Comparison of ENCODE assay signal across 8 cellular contexts in the genomic region with DNA sequence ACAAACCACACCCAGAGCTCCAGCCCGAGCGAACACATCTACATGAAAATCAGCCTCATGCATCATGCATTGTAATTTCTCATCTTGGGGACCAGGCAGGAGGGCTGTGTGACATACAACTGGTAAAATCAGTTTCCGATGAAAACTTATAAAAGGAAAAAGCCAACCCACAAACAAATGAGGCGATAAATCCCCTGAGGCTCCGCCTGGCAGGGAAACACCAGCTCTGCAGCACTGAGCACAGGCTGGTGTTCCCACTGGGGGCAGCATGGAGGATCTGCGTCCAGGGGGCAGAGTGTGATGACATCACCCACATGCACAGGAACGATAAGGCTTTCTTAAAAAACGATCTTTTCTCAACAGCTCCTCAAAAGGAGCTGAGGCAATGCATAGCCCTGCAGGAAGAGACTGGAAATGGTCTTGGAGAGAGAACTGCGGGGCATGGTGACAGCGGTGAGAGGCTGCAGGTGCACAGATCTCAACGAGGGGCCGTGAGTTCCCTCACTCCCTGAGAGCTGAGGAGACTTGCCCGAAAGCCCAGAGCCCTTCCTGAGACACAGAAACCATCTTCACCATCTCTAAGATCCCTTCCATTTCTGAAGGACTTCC. TPM values are rescaled to one million over a fixed set of nuclear protein-coding genes. Genes with fewer than 3 reads are reported as not detected.
DNase-seq lines count a peak whose midpoint lies in the region; ATAC-seq, FAIRE-seq and TF ChIP-seq lines count a peak whose summit lies in the region.

No MANE protein-coding gene starts in this region.

- intact Hi-C loops in Panc1 (cut with micrococcal nuclease; ENCODE audit: unreplicated experiment): no loop called here
- intact Hi-C loops in endothelial cell of umbilical vein (cut with micrococcal nuclease): no loop called here

- CTCF ChIA-PET in Panc1 (lab: Charles Lee): interaction anchor here (1.3 kb wide), 1 partner anchor 13 kb away, joined by 3 read pairs; no protein-coding TSS in a partner anchor
- CTCF ChIA-PET in endothelial cell of umbilical vein (lab: Charles Lee): interaction anchor here (1.0 to 8.7 kb wide), 6 partner anchors 10 to 26 kb away, joined by 4 to 105 read pairs (median 9); partner anchors contain the start of genes CHAF1A and SH3GL1

- DNase-seq in DMS79 (lab: John Stamatoyannopoulos, UW) (peak; percentile 87), GM23248 (peak; percentile 87), Panc1 (ENCODE audit: low read depth, low spot score) (no peak), endothelial cell of umbilical vein (ENCODE audit: low read depth, low spot score) (peak; percentile 62), G401 (ENCODE audit: low spot score) (no peak), NCI-H2081 (lab: John Stamatoyannopoulos, UW) (no peak)
- no peak for DNase-seq in stimulated activated CD4-positive, alpha-beta T cell treated with anti-CD3 and anti-CD28 coated beads, Interleukin-4, amount 100 ng/mL, for 24 hours

- H3K4me2 ChIP-seq in GM23248 (ENCODE audit: unreplicated experiment) (peak overlapping the region; percentile 8), endothelial cell of umbilical vein (ENCODE audit: insufficient read depth, low read length) (no peak overlapping the region)

- in situ Hi-C loops in GM23248 (cut with MboI) (no loop called here), Panc1 (cut with HindIII; ENCODE audit: low pct_unique_long_range_greater_than_20kb, low sequenced_read_pairs) (no loop called here), G401 (cut with HindIII; ENCODE audit: low sequenced_read_pairs) (no loop called here)

- peak overlapping the region; percentile 97 for H3K27ac ChIP-seq in GM23248
- H3K27ac ChIP-seq in Panc1 (ENCODE audit: low read length): peak overlapping the region; percentile 92
- H3K27ac ChIP-seq in endothelial cell of umbilical vein (ENCODE audit: insufficient read depth, low read depth, low read length): peak overlapping the region; percentile 51
- peak overlapping the region; percentile 88 for H3K27ac ChIP-seq in neutrophil

- POLR2A ChIA-PET in Panc1 (lab: Charles Lee) (no interaction called here), endothelial cell of umbilical vein (lab: Charles Lee) (interaction anchor here (0.8 kb wide), 1 partner anchor 26 kb away, joined by 3 read pairs; the partner anchor contains the start of gene CHAF1A)

- H3K27me3 ChIP-seq in GM23248 (replicated peaks; ENCODE audit: insufficient read depth): no peaks in the 10 kb centered on the region
- H3K27me3 ChIP-seq in Panc1 (ENCODE audit: control insufficient read depth, insufficient read depth, low read length): no peaks in the 10 kb centered on the region
- H3K27me3 ChIP-seq in endothelial cell of umbilical vein (ENCODE audit: control insufficient read depth in 2 of 2, insufficient read depth in 2 of 2, low read length in 2 of 2): no peaks in the 10 kb centered on the region
- H3K27me3 ChIP-seq in neutrophil: no peaks in the 10 kb centered on the region

- peaks cover 69% of the 10 kb centered on the region for H3K4me1 ChIP-seq in GM23248 (ENCODE audit: insufficient read depth)
- H3K4me1 ChIP-seq in Panc1 (ENCODE audit: control insufficient read depth, insufficient read depth, low read length): peaks cover 82% of the 10 kb centered on the region
- peaks cover 52% of the 10 kb centered on the region for H3K4me1 ChIP-seq in endothelial cell of umbilical vein (ENCODE audit: control insufficient read depth, extremely low read depth, insufficient read depth, low read length)
- H3K4me1 ChIP-seq in neutrophil (ENCODE audit: control insufficient read depth in 1 of 2, insufficient read depth in 1 of 2, low read depth in 1 of 2, low read length in 1 of 2): peaks cover 72% of the 10 kb centered on the region in 2 experiments

- peak; percentile 89 for FAIRE-seq in endothelial cell of umbilical vein (lab: Jason Lieb, UNC)

- peaks cover 51% of the 10 kb centered on the region for H3F3A ChIP-seq in GM23248 (ENCODE audit: insufficient read depth)

- H3K9me2 ChIP-seq in GM23248 (ENCODE audit: insufficient read depth): no peaks in the 10 kb centered on the region

- H4K20me1 ChIP-seq in GM23248 (ENCODE audit: insufficient read depth) (no peaks in the 10 kb centered on the region; the same call in 1 of the 2 replicates), endothelial cell of umbilical vein (replicated peaks; ENCODE audit: control insufficient read depth, extremely low read depth, insufficient read depth, low read length) (no peaks in the 10 kb centered on the region)

- no peaks in the 10 kb centered on the region for H3K9me1 ChIP-seq in endothelial cell of umbilical vein (replicated peaks; ENCODE audit: control insufficient read depth, extremely low read depth, insufficient read depth, low read length)

- dilution Hi-C loops in endothelial cell of umbilical vein (cut with MboI; ENCODE audit: extremely low pct_ligation_motif_present, low sequenced_read_pairs): no loop called here

- peak; percentile 50 for ATAC-seq in Panc1

- WGBS in GM23248 (ENCODE audit: low coverage in 1 of 2, low lambda C conversion rate in 2 of 2, missing lambda C conversion rate in 2 of 2), 2 experiments: 20 to 21% methylated on average over 13 of the region's 13 CpGs

- H3K36me3 ChIP-seq in GM23248 (ENCODE audit: low read depth): no peaks in the 10 kb centered on the region
- no peaks in the 10 kb centered on the region for H3K36me3 ChIP-seq in Panc1 (ENCODE audit: control insufficient read depth, insufficient read depth, low read length)
- H3K36me3 ChIP-seq in endothelial cell of umbilical vein (ENCODE audit: control insufficient read depth in 2 of 2, extremely low read depth in 1 of 2, insufficient read depth in 2 of 2, low read length in 2 of 2): peaks cover 0 to 10% of the 10 kb centered on the region in 2 experiments
- peaks cover 11% of the 10 kb centered on the region for H3K36me3 ChIP-seq in neutrophil

- no peak for TF ChIP-seq POLR2A in endothelial cell of umbilical vein (IDR thresholded peaks at IDR 0.05; ENCODE audit: low read depth, low read length)

- H3K9me3 ChIP-seq in GM23248 (ENCODE audit: low read depth) (no peaks in the 10 kb centered on the region), Panc1 (ENCODE audit: control insufficient read depth, insufficient read depth, low read depth, low read length) (no peaks in the 10 kb centered on the region), endothelial cell of umbilical vein (replicated peaks; ENCODE audit: control insufficient read depth, insufficient read depth, low read length) (no peaks in the 10 kb centered on the region), neutrophil (no peaks in the 10 kb centered on the region)

- H3K9ac ChIP-seq in GM23248 (peak overlapping the region; percentile 86), endothelial cell of umbilical vein (replicated peaks; ENCODE audit: extremely low read depth, insufficient read depth, low read length) (no peak overlapping the region)

- H3K4me3 ChIP-seq in GM23248 (no peak overlapping the region), Panc1 (ENCODE audit: low read depth in 2 of 2, low read length in 2 of 2) (peak overlapping the region in 1 of 2 experiments; percentile 4; a peak in 1 of 4 replicates), endothelial cell of umbilical vein (replicated peaks in 1 of 3; ENCODE audit: insufficient read depth in 1 of 3, low read depth in 1 of 3, low read length in 3 of 3) (no peak overlapping the region), neutrophil (ENCODE audit: low read depth in 1 of 2, low read length in 1 of 2) (no peak overlapping the region)

- H2AFZ ChIP-seq in GM23248: no peak overlapping the region
- H2AFZ ChIP-seq in endothelial cell of umbilical vein (ENCODE audit: low read depth, low read length): no peak overlapping the region

- H3K79me2 ChIP-seq in GM23248 (ENCODE audit: insufficient read depth) (peaks cover 88% of the 10 kb centered on the region), endothelial cell of umbilical vein (ENCODE audit: control insufficient read depth, insufficient read depth, low read length) (peaks cover 96% of the 10 kb centered on the region)

- no peak; the same call in 1 of the 2 replicates for TF ChIP-seq CTCF in Panc1 (IDR thresholded peaks at IDR 0.05)
- TF ChIP-seq CTCF in endothelial cell of umbilical vein (IDR thresholded peaks at IDR 0.05; ENCODE audit: extremely low read depth in 1 of 2, insufficient read depth in 1 of 2, low read depth in 1 of 2, low read length in 2 of 2): peak; percentile 52 to 68
- no peak for TF ChIP-seq CTCF in neutrophil (IDR thresholded peaks at IDR 0.05)

- BruUV-seq in Panc1 (replicated peaks; lab: Mats Ljungman, UMichigan) (no TSS peak), endothelial cell of umbilical vein (replicated peaks; lab: Mats Ljungman, UMichigan) (no TSS peak)

RNA-seq across cellular contexts. Expression of gene SH3GL1, which starts 24.6 kb away (rescaled TPM):
- total RNA-seq in GM23248 (2014; rRNA removed; shearing (Covaris generic)): 114 and 141 TPM in 2 replicates
- polyA plus RNA-seq in GM23248 (2016; fragmentation: Nextera tagmentation; extraction: Ambion mirVana): 151 and 159 TPM in 2 replicates
- 57.1 TPM for total RNA-seq in Panc1 (2021; ENCODE audit: unreplicated experiment)
- 72.4 TPM for polyA plus RNA-seq in Panc1 (2012; ENCODE audit: insufficient read length)
- total RNA-seq in endothelial cell of umbilical vein: 143 and 153 TPM in 2 replicates
- polyA plus RNA-seq in endothelial cell of umbilical vein: 145 and 191 TPM in 2 replicates
- 113 and 139 TPM in 2 replicates for polyA plus RNA-seq in endothelial cell of umbilical vein (2011; cell fraction: cytosol; rRNA removed)
- 94.1 and 103 TPM in 2 replicates for polyA plus RNA-seq in endothelial cell of umbilical vein (2011; cell fraction: nucleus; rRNA removed)
- 124 and 164 TPM in 2 replicates for polyA plus RNA-seq in endothelial cell of umbilical vein (2012)
- polyA minus RNA-seq in endothelial cell of umbilical vein: 51.2 and 68.4 TPM in 2 replicates
- 43.0 TPM for polyA minus RNA-seq in endothelial cell of umbilical vein (2011; cell fraction: cytosol; rRNA and poly(A)+ RNA removed)
- 32.8 and 43.7 TPM in 2 replicates for polyA minus RNA-seq in endothelial cell of umbilical vein (2011; cell fraction: nucleus; rRNA and poly(A)+ RNA removed)
- 95.8 and 109 TPM in 2 replicates for total RNA-seq in G401 (2014; rRNA removed; shearing (Covaris generic))

RNA-seq across cellular contexts. Expression of gene CHAF1A, which starts 26.7 kb away (rescaled TPM):
- total RNA-seq in GM23248 (2014; rRNA removed; shearing (Covaris generic)): 9.1 and 11.6 TPM in 2 replicates
- polyA plus RNA-seq in GM23248 (2016; fragmentation: Nextera tagmentation; extraction: Ambion mirVana): 11.9 and 12.6 TPM in 2 replicates
- total RNA-seq in Panc1 (2021; ENCODE audit: unreplicated experiment): 45.4 TPM
- polyA plus RNA-seq in Panc1 (2012; ENCODE audit: insufficient read length): 23.8 TPM
- 44.5 and 47.8 TPM in 2 replicates for total RNA-seq in endothelial cell of umbilical vein
- polyA plus RNA-seq in endothelial cell of umbilical vein: 19.5 and 32.1 TPM in 2 replicates
- 22.2 and 23.4 TPM in 2 replicates for polyA plus RNA-seq in endothelial cell of umbilical vein (2011; cell fraction: cytosol; rRNA removed)
- 32.5 and 36.1 TPM in 2 replicates for polyA plus RNA-seq in endothelial cell of umbilical vein (2011; cell fraction: nucleus; rRNA removed)
- polyA plus RNA-seq in endothelial cell of umbilical vein (2012): 16.4 and 24.5 TPM in 2 replicates
- 11.2 and 20.1 TPM in 2 replicates for polyA minus RNA-seq in endothelial cell of umbilical vein
- polyA minus RNA-seq in endothelial cell of umbilical vein (2011; cell fraction: cytosol; rRNA and poly(A)+ RNA removed): 70.6 TPM
- 20.4 and 33.6 TPM in 2 replicates for polyA minus RNA-seq in endothelial cell of umbilical vein (2011; cell fraction: nucleus; rRNA and poly(A)+ RNA removed)
- total RNA-seq in G401 (2014; rRNA removed; shearing (Covaris generic)): 39.4 and 46.0 TPM in 2 replicates

RNA-seq across cellular contexts. Expression of gene MPND, which starts 32.4 kb away (rescaled TPM):
- 3.0 and 6.2 TPM in 2 replicates for total RNA-seq in GM23248 (2014; rRNA removed; shearing (Covaris generic))
- polyA plus RNA-seq in GM23248 (2016; fragmentation: Nextera tagmentation; extraction: Ambion mirVana) (5.0 and 8.4 TPM in 2 replicates), endothelial cell of umbilical vein (13.8 and 14.8 TPM in 2 replicates)
- total RNA-seq in Panc1 (2021; ENCODE audit: unreplicated experiment) (22.9 TPM), endothelial cell of umbilical vein (21.1 and 22.1 TPM in 2 replicates)
- polyA plus RNA-seq in Panc1 (2012; ENCODE audit: insufficient read length): 44.9 TPM
- 9.0 and 11.6 TPM in 2 replicates for polyA plus RNA-seq in endothelial cell of umbilical vein (2011; cell fraction: cytosol; rRNA removed)
- 6.7 and 7.7 TPM in 2 replicates for polyA plus RNA-seq in endothelial cell of umbilical vein (2011; cell fraction: nucleus; rRNA removed)
- polyA plus RNA-seq in endothelial cell of umbilical vein (2012): 13.3 and 22.7 TPM in 2 replicates
- 7.7 and 11.2 TPM in 2 replicates for polyA minus RNA-seq in endothelial cell of umbilical vein
- polyA minus RNA-seq in endothelial cell of umbilical vein (2011; cell fraction: cytosol; rRNA and poly(A)+ RNA removed): 8.4 TPM
- 1.8 and 6.9 TPM in 2 replicates for polyA minus RNA-seq in endothelial cell of umbilical vein (2011; cell fraction: nucleus; rRNA and poly(A)+ RNA removed)
- total RNA-seq in G401 (2014; rRNA removed; shearing (Covaris generic)): 29.5 and 51.3 TPM in 2 replicates

RNA-seq across cellular contexts. Expression of gene STAP2, which starts 37.1 kb away (rescaled TPM):
- 1.8 and 6.4 TPM in 2 replicates for total RNA-seq in GM23248 (2014; rRNA removed; shearing (Covaris generic))
- polyA plus RNA-seq in GM23248 (2016; fragmentation: Nextera tagmentation; extraction: Ambion mirVana) (1.7 TPM in 2 replicates), endothelial cell of umbilical vein (21.7 and 21.8 TPM in 2 replicates)
- total RNA-seq in Panc1 (2021; ENCODE audit: unreplicated experiment) (10.0 TPM), endothelial cell of umbilical vein (11.8 and 12.2 TPM in 2 replicates)
- 21.6 TPM for polyA plus RNA-seq in Panc1 (2012; ENCODE audit: insufficient read length)
- 14.2 and 17.3 TPM in 2 replicates for polyA plus RNA-seq in endothelial cell of umbilical vein (2011; cell fraction: cytosol; rRNA removed)
- polyA plus RNA-seq in endothelial cell of umbilical vein (2011; cell fraction: nucleus; rRNA removed): 20.5 and 24.1 TPM in 2 replicates
- polyA plus RNA-seq in endothelial cell of umbilical vein (2012): 7.2 and 18.3 TPM in 2 replicates
- polyA minus RNA-seq in endothelial cell of umbilical vein: 8.1 and 11.6 TPM in 2 replicates
- not detected for polyA minus RNA-seq in endothelial cell of umbilical vein (2011; cell fraction: cytosol; rRNA and poly(A)+ RNA removed)
- 3.0 and 6.0 TPM in 2 replicates for polyA minus RNA-seq in endothelial cell of umbilical vein (2011; cell fraction: nucleus; rRNA and poly(A)+ RNA removed)
- 26.0 and 29.8 TPM in 2 replicates for total RNA-seq in G401 (2014; rRNA removed; shearing (Covaris generic))

Comparison
In these comparisons a context has a peak if more than half of its experiments do, and no peak if none do; other contexts are left out.
1. DNase-seq: peak in DMS79 (single experiment), GM23248 (single experiment) and endothelial cell of umbilical vein (single experiment); none in Panc1 (single experiment), stimulated activated CD4-positive, alpha-beta T cell treated with anti-CD3 and anti-CD28 coated beads, Interleukin-4, amount 100 ng/mL, for 24 hours (single experiment), G401 (single experiment) and NCI-H2081 (0 of 2).
2. CTCF ChIP-seq: peak in endothelial cell of umbilical vein (2 of 2); none in Panc1 (single experiment) and neutrophil (single experiment).
3. Peak in every context shown above with its lines, with median percentiles within 50 percentile points of each other: H3K27ac ChIP-seq.